ENCODE assay signal across 22 cellular contexts in genomic region chr3:189038773-189039720, GRCh38.
DNase-seq lines count a peak whose midpoint lies in the region; ATAC-seq and TF ChIP-seq lines count a peak whose summit lies in the region.
"Had no signal": no experiment of that assay in that cellular context is flagged by ENCODE, and none has a peak within 500 bp of the region (broad histone marks: within the 10 kb centered on the region; RNA-seq: fewer than 3 reads in every experiment).

No MANE protein-coding gene starts in this region.

- no peaks in the 10 kb centered on the region for H3K9me3 ChIP-seq in MM.1S (replicated peaks; ENCODE audit: insufficient read depth, low read length)
- H3K9me3 ChIP-seq in naive thymus-derived CD4-positive, alpha-beta T cell (ENCODE audit: control insufficient read depth in 2 of 3, low read length in 3 of 3): no peaks in the 10 kb centered on the region
- no peaks in the 10 kb centered on the region for H3K9me3 ChIP-seq in upper lobe of right lung
- H3K9me3 ChIP-seq: right lobe of liver, SJCRH30, testis had no signal

- H3K4me3 Mint-ChIP-seq in activated T-cell treated with anti-CD3 and anti-CD28 coated beads, Interleukin-2, amount 50 U/mL, for 4 hours: no peak overlapping the region
- peak overlapping the region; percentile 41 for H3K4me3 Mint-ChIP-seq in T-helper 2 cell treated with Interferon-gamma antibody and Interleukin-4, amounts not matched to agents 5 μg/mL and 100 μg/mL, for 36 hours
- peak overlapping the region in 1 of 10 donors; percentile 41 for H3K4me3 Mint-ChIP-seq in naive thymus-derived CD4-positive, alpha-beta T cell
- H3K4me3 Mint-ChIP-seq: effector memory CD8-positive, alpha-beta T cell; GM23338 had no signal

- H3K9ac ChIP-seq in MM.1S (ENCODE audit: low read length): no peak overlapping the region

- no peaks in the 10 kb centered on the region for H3K27me3 ChIP-seq in MM.1S (replicated peaks; ENCODE audit: insufficient read depth, low read length)
- no peaks in the 10 kb centered on the region for H3K27me3 ChIP-seq in naive thymus-derived CD4-positive, alpha-beta T cell (ENCODE audit: control insufficient read depth in 2 of 2, insufficient read depth in 2 of 2, low read length in 2 of 2)
- no peaks in the 10 kb centered on the region for H3K27me3 ChIP-seq in upper lobe of right lung
- H3K27me3 ChIP-seq: right lobe of liver, SJCRH30, testis had no signal

- H3K36me3 Mint-ChIP-seq in activated T-cell treated with anti-CD3 and anti-CD28 coated beads, Interleukin-2, amount 50 U/mL, for 4 hours (ENCODE audit: insufficient read depth): no peaks in the 10 kb centered on the region
- H3K36me3 Mint-ChIP-seq in T-helper 2 cell treated with Interferon-gamma antibody and Interleukin-4, amounts not matched to agents 5 μg/mL and 100 μg/mL, for 36 hours (ENCODE audit: low read depth): peaks cover 23% of the 10 kb centered on the region
- H3K36me3 Mint-ChIP-seq in naive thymus-derived CD4-positive, alpha-beta T cell: peaks cover 0 to 13% (median 0%) of the 10 kb centered on the region in 5 donors

- no peak overlapping the region for H3K27ac ChIP-seq in MM.1S (ENCODE audit: low read length)
- no peak overlapping the region for H3K27ac ChIP-seq in naive thymus-derived CD4-positive, alpha-beta T cell (ENCODE audit: low read depth, low read length)
- no peak overlapping the region for H3K27ac ChIP-seq in upper lobe of right lung
- H3K27ac ChIP-seq: right lobe of liver, SJCRH30, testis had no signal

- intact Hi-C loops in naive thymus-derived CD4-positive, alpha-beta T cell (cut with micrococcal nuclease): loop anchor here (1.0 to 10.0 kb wide), 3 partner anchors 26 to 1238 kb away; no protein-coding TSS in a partner anchor
- intact Hi-C loops in upper lobe of right lung (cut with DNase I): no loop called here

- ATAC-seq in activated T-cell treated with anti-CD3 and anti-CD28 coated beads, Interleukin-2, amount 50 U/mL, for 4 hours: peak; percentile 76 to 79
- peak; percentile 15 for ATAC-seq in naive thymus-derived CD4-positive, alpha-beta T cell
- no peak for ATAC-seq in upper lobe of right lung
- ATAC-seq: effector memory CD8-positive, alpha-beta T cell; GM23338 had no signal

- peaks cover 17% of the 10 kb centered on the region for H3K4me1 ChIP-seq in MM.1S (ENCODE audit: low read length)
- H3K4me1 ChIP-seq in naive thymus-derived CD4-positive, alpha-beta T cell (ENCODE audit: control insufficient read depth in 2 of 2, insufficient read depth in 2 of 2, low read length in 2 of 2): no peaks in the 10 kb centered on the region
- peaks cover 6% of the 10 kb centered on the region for H3K4me1 ChIP-seq in upper lobe of right lung
- H3K4me1 ChIP-seq: right lobe of liver, SJCRH30, testis had no signal

- H3K36me3 ChIP-seq in MM.1S (replicated peaks; ENCODE audit: insufficient read depth, low read length) (no peaks in the 10 kb centered on the region), upper lobe of right lung (no peaks in the 10 kb centered on the region)
- H3K36me3 ChIP-seq in naive thymus-derived CD4-positive, alpha-beta T cell (ENCODE audit: control insufficient read depth in 2 of 3, insufficient read depth in 3 of 3, low read length in 3 of 3): no peaks in the 10 kb centered on the region
- H3K36me3 ChIP-seq: SJCRH30 had no signal

- no peaks in the 10 kb centered on the region for H3F3A ChIP-seq in MM.1S (ENCODE audit: insufficient read depth, low read length)

- no peak overlapping the region for H2AFZ ChIP-seq in MM.1S (ENCODE audit: low read length)
- H2AFZ ChIP-seq: GM23338 had no signal

- H3K27me3 Mint-ChIP-seq in activated T-cell treated with anti-CD3 and anti-CD28 coated beads, Interleukin-2, amount 50 U/mL, for 4 hours (ENCODE audit: low read depth): no peaks in the 10 kb centered on the region
- no peaks in the 10 kb centered on the region for H3K27me3 Mint-ChIP-seq in T-helper 2 cell treated with Interferon-gamma antibody and Interleukin-4, amounts not matched to agents 5 μg/mL and 100 μg/mL, for 36 hours (ENCODE audit: low read depth)
- H3K27me3 Mint-ChIP-seq in naive thymus-derived CD4-positive, alpha-beta T cell: peaks cover 0 to 6% (median 0%) of the 10 kb centered on the region in 5 donors
- H3K27me3 Mint-ChIP-seq: effector memory CD8-positive, alpha-beta T cell had no signal

- peaks cover 26% of the 10 kb centered on the region for H3K4me1 Mint-ChIP-seq in activated T-cell treated with anti-CD3 and anti-CD28 coated beads, Interleukin-2, amount 50 U/mL, for 4 hours (ENCODE audit: low read depth)
- H3K4me1 Mint-ChIP-seq in T-helper 2 cell treated with Interferon-gamma antibody and Interleukin-4, amounts not matched to agents 5 μg/mL and 100 μg/mL, for 36 hours (ENCODE audit: low read depth): peaks cover 38% of the 10 kb centered on the region
- peaks cover 0 to 43% (median 4%) of the 10 kb centered on the region in 7 donors for H3K4me1 Mint-ChIP-seq in naive thymus-derived CD4-positive, alpha-beta T cell
- H3K4me1 Mint-ChIP-seq: GM23338 had no signal

- H4K20me1 ChIP-seq in MM.1S (ENCODE audit: insufficient read depth, low read length): no peaks in the 10 kb centered on the region

- no peak overlapping the region for H3K4me3 ChIP-seq in MM.1S (ENCODE audit: low read length)
- H3K4me3 ChIP-seq in naive thymus-derived CD4-positive, alpha-beta T cell (ENCODE audit: low read length): no peak overlapping the region
- no peak overlapping the region for H3K4me3 ChIP-seq in upper lobe of right lung
- H3K4me3 ChIP-seq: GM23338, right lobe of liver, SJCRH30, testis had no signal

- H3K4me2 ChIP-seq in MM.1S (ENCODE audit: low read depth, low read length): no peak overlapping the region
- H3K4me2 ChIP-seq: GM23338 had no signal

- no peak for TF ChIP-seq CTCF in MM.1S (IDR thresholded peaks at IDR 0.05; ENCODE audit: low read length)
- no peak for TF ChIP-seq CTCF in upper lobe of right lung (IDR thresholded peaks at IDR 0.05)

- no peak for DNase-seq in activated T-cell treated with anti-CD3 and anti-CD28 coated beads, Interleukin-2, amount 50 U/mL, for 4 hours
- DNase-seq in activated T-cell treated with anti-CD3 and anti-CD28 coated beads for 4 hours: no peak
- DNase-seq in MM.1S: peak; percentile 13
- peak; percentile 34 for DNase-seq in T-helper 2 cell treated with Interferon-gamma antibody and Interleukin-4, amounts not matched to agents 5 μg/mL and 100 μg/mL, for 36 hours (ENCODE audit: low spot score)
- peak in 2 of 9 donors; percentile 4 to 5 for DNase-seq in naive thymus-derived CD4-positive, alpha-beta T cell
- no peak for DNase-seq in glomerular visceral epithelial cell (ENCODE audit: extremely low spot score)
- no peak for DNase-seq in DMS53 (lab: John Stamatoyannopoulos, UW)
- DNase-seq in upper lobe of right lung: no peak
- DNase-seq: amniotic stem cell; cerebellar nuclear complex; effector memory CD8-positive, alpha-beta T cell; GF-D8; midbrain; NCI-H1417; NCI-H2227 treated with DMSO at 0.1 percent for 48 hours; nucleus accumbens; right lobe of liver; SJCRH30; stimulated activated CD4-positive, alpha-beta T cell treated with anti-CD3 and anti-CD28 coated beads, Interleukin-2, amount 100 ng/mL, for 24 hours; T1000; testis had no signal

- CTCF ChIA-PET in naive thymus-derived CD4-positive, alpha-beta T cell (lab: Charles Lee): interaction anchor here (1.3 to 4.2 kb wide), 2 partner anchors 94 to 1300 kb away, joined by 4 to 43 read pairs; no protein-coding TSS in a partner anchor

- no peaks in the 10 kb centered on the region for H3K79me2 ChIP-seq in MM.1S (ENCODE audit: low read length)

- no peaks in the 10 kb centered on the region for H3K9me2 ChIP-seq in MM.1S (replicated peaks; ENCODE audit: insufficient read depth, low read length)

- POLR2A ChIA-PET in naive thymus-derived CD4-positive, alpha-beta T cell (lab: Charles Lee): interaction anchor here (0.7 kb wide), 1 partner anchor 91 kb away, joined by 5 read pairs; no protein-coding TSS in a partner anchor

- H3K27ac Mint-ChIP-seq in T-helper 2 cell treated with Interferon-gamma antibody and Interleukin-4, amounts not matched to agents 5 μg/mL and 100 μg/mL, for 36 hours: peak overlapping the region; percentile 88
- H3K27ac Mint-ChIP-seq in naive thymus-derived CD4-positive, alpha-beta T cell: peak overlapping the region in 3 of 9 donors; percentile 29 to 64 (median 51)
- H3K27ac Mint-ChIP-seq: effector memory CD8-positive, alpha-beta T cell; GM23338 had no signal

- no peaks in the 10 kb centered on the region for H3K9me3 Mint-ChIP-seq in activated T-cell treated with anti-CD3 and anti-CD28 coated beads, Interleukin-2, amount 50 U/mL, for 4 hours
- H3K9me3 Mint-ChIP-seq in T-helper 2 cell treated with Interferon-gamma antibody and Interleukin-4, amounts not matched to agents 5 μg/mL and 100 μg/mL, for 36 hours: peaks cover 32% of the 10 kb centered on the region
- peaks cover 0 to 9% (median 0%) of the 10 kb centered on the region in 11 donors for H3K9me3 Mint-ChIP-seq in naive thymus-derived CD4-positive, alpha-beta T cell
- H3K9me3 Mint-ChIP-seq: effector memory CD8-positive, alpha-beta T cell had no signal

Comparison
In these comparisons a context has a peak if more than half of its experiments do, and no peak if none do; other contexts are left out.
1. DNase-seq: peak in MM.1S (single experiment) and T-helper 2 cell treated with Interferon-gamma antibody and Interleukin-4, amounts not matched to agents 5 μg/mL and 100 μg/mL, for 36 hours (single experiment); none in activated T-cell treated with anti-CD3 and anti-CD28 coated beads, Interleukin-2, amount 50 U/mL, for 4 hours (single experiment), activated T-cell treated with anti-CD3 and anti-CD28 coated beads for 4 hours (single experiment), glomerular visceral epithelial cell (single experiment), DMS53 (single experiment) and upper lobe of right lung (single experiment).